1 cellular context compared by ENCODE assay signal in the genomic region with DNA sequence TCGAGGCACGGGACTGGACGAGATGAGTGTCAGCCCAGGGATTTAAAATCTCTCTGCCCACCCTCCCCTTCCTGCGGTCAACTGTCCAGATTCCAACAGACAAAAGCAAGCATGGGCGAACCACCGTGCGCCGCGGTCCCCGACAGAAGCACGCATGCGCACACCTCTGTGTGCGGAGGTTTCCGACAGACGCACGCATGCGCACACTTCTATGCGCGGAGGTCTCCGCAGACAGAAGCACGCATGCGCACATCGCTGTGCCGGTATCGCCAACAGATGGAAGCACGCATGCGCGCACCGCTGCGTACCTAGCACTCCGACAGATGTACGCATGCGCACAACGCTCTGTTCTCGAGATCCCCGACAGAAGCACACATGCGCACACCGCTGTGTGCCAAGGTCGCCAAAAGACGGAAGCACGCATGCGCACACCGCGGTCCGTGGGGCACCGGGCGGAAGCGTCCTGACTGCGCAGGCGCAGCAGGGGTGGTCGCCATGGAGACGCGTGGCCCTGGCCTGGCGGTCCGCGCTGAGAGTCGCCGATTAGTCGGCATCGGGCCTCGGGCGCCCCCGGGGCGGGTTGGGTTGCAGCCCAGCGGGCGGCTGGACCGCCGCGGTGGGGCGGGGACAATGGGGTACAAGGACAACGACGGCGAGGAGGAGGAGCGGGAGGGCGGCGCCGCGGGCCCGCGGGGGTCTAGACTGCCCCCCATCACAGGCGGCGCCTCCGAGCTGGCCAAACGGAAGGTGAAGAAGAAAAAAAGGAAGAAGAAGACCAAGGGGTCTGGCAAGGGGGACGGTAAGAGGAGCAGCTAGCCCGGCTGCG.
TF ChIP-seq lines count a peak whose summit lies in the region.

No MANE protein-coding gene starts in this region.

TF ChIP-seq in GM12878, 131 proteins besides CTCF, POLR2A, EP300 and RAD21 (continued from another document and continues in another):
- TF ChIP-seq, protein P1, sequence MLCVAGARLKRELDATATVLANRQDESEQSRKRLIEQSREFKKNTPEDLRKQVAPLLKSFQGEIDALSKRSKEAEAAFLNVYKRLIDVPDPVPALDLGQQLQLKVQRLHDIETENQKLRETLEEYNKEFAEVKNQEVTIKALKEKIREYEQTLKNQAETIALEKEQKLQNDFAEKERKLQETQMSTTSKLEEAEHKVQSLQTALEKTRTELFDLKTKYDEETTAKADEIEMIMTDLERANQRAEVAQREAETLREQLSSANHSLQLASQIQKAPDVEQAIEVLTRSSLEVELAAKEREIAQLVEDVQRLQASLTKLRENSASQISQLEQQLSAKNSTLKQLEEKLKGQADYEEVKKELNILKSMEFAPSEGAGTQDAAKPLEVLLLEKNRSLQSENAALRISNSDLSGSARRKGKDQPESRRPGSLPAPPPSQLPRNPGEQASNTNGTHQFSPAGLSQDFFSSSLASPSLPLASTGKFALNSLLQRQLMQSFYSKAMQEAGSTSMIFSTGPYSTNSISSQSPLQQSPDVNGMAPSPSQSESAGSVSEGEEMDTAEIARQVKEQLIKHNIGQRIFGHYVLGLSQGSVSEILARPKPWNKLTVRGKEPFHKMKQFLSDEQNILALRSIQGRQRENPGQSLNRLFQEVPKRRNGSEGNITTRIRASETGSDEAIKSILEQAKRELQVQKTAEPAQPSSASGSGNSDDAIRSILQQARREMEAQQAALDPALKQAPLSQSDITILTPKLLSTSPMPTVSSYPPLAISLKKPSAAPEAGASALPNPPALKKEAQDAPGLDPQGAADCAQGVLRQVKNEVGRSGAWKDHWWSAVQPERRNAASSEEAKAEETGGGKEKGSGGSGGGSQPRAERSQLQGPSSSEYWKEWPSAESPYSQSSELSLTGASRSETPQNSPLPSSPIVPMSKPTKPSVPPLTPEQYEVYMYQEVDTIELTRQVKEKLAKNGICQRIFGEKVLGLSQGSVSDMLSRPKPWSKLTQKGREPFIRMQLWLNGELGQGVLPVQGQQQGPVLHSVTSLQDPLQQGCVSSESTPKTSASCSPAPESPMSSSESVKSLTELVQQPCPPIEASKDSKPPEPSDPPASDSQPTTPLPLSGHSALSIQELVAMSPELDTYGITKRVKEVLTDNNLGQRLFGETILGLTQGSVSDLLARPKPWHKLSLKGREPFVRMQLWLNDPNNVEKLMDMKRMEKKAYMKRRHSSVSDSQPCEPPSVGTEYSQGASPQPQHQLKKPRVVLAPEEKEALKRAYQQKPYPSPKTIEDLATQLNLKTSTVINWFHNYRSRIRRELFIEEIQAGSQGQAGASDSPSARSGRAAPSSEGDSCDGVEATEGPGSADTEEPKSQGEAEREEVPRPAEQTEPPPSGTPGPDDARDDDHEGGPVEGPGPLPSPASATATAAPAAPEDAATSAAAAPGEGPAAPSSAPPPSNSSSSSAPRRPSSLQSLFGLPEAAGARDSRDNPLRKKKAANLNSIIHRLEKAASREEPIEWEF (IDR thresholded peaks at IDR 0.05; ENCODE audit: insufficient replicate concordance, low read depth, low read length): no peak
- TF ChIP-seq CHD1 (IDR thresholded peaks at IDR 0.05; ENCODE audit: low read depth, low read length): no peak
- TF ChIP-seq SPI1 (IDR thresholded peaks at IDR 0.05; ENCODE audit: borderline replicate concordance, insufficient read depth, low read depth, low read length): no peak
- TF ChIP-seq MYC (IDR thresholded peaks at IDR 0.05; ENCODE audit: insufficient read depth, insufficient read length, insufficient replicate concordance, low read length, severe bottlenecking): peak; percentile 63
- TF ChIP-seq EZH2 (IDR thresholded peaks at IDR 0.05; ENCODE audit: borderline replicate concordance, control insufficient read depth, low read depth, low read length): no peak
- TF ChIP-seq RFX5 (IDR thresholded peaks at IDR 0.05; ENCODE audit: low read depth, low read length): no peak
- no peak for TF ChIP-seq MEF2A (IDR thresholded peaks at IDR 0.05; ENCODE audit: insufficient read depth, low read depth, low read length)
- no peak for TF ChIP-seq KAT2A (conservative IDR thresholded peaks at IDR 0.05; ENCODE audit: control insufficient read depth, low read depth, low read length)
- no peak for TF ChIP-seq SMARCA5 (IDR thresholded peaks at IDR 0.05)
- TF ChIP-seq RB1 (IDR thresholded peaks at IDR 0.05; ENCODE audit: borderline replicate concordance): peak; percentile 35; the same call in 1 of the 2 replicates
- TF ChIP-seq NR2F1 (conservative IDR thresholded peaks at IDR 0.05): no peak
- no peak for TF ChIP-seq CEBPB (IDR thresholded peaks at IDR 0.05; ENCODE audit: borderline replicate concordance in 1 of 2, low read depth in 2 of 2, low read length in 2 of 2)
- no peak for TF ChIP-seq ZNF274 (IDR thresholded peaks at IDR 0.05; ENCODE audit: insufficient read depth, insufficient read length)
- peak; percentile 83 for TF ChIP-seq NRF1 (conservative IDR thresholded peaks at IDR 0.05; ENCODE audit: low read depth, low read length)
- TF ChIP-seq ZNF384 (IDR thresholded peaks at IDR 0.05; ENCODE audit: borderline replicate concordance, low read depth, low read length): no peak
- TF ChIP-seq SREBF1 (IDR thresholded peaks at IDR 0.05; ENCODE audit: low read length): no peak
- TF ChIP-seq, protein P2, sequence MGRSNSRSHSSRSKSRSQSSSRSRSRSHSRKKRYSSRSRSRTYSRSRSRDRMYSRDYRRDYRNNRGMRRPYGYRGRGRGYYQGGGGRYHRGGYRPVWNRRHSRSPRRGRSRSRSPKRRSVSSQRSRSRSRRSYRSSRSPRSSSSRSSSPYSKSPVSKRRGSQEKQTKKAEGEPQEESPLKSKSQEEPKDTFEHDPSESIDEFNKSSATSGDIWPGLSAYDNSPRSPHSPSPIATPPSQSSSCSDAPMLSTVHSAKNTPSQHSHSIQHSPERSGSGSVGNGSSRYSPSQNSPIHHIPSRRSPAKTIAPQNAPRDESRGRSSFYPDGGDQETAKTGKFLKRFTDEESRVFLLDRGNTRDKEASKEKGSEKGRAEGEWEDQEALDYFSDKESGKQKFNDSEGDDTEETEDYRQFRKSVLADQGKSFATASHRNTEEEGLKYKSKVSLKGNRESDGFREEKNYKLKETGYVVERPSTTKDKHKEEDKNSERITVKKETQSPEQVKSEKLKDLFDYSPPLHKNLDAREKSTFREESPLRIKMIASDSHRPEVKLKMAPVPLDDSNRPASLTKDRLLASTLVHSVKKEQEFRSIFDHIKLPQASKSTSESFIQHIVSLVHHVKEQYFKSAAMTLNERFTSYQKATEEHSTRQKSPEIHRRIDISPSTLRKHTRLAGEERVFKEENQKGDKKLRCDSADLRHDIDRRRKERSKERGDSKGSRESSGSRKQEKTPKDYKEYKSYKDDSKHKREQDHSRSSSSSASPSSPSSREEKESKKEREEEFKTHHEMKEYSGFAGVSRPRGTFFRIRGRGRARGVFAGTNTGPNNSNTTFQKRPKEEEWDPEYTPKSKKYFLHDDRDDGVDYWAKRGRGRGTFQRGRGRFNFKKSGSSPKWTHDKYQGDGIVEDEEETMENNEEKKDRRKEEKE (IDR thresholded peaks at IDR 0.05): no peak
- TF ChIP-seq, protein P3, sequence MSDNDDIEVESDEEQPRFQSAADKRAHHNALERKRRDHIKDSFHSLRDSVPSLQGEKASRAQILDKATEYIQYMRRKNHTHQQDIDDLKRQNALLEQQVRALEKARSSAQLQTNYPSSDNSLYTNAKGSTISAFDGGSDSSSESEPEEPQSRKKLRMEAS (IDR thresholded peaks at IDR 0.05; ENCODE audit: low read depth, low read length): peak; percentile 58
- peak in 1 of 2 experiments; percentile 28; a peak in 1 of 4 replicates for TF ChIP-seq BHLHE40 (IDR thresholded peaks at IDR 0.05; ENCODE audit: borderline replicate concordance in 1 of 2, low read depth in 2 of 2, low read length in 1 of 2)
- no peak for TF ChIP-seq WRNIP1 (IDR thresholded peaks at IDR 0.05; ENCODE audit: borderline replicate concordance, low read depth, low read length)
- TF ChIP-seq SP1 (IDR thresholded peaks at IDR 0.05; ENCODE audit: low read depth, low read length): no peak
- TF ChIP-seq, protein P4, sequence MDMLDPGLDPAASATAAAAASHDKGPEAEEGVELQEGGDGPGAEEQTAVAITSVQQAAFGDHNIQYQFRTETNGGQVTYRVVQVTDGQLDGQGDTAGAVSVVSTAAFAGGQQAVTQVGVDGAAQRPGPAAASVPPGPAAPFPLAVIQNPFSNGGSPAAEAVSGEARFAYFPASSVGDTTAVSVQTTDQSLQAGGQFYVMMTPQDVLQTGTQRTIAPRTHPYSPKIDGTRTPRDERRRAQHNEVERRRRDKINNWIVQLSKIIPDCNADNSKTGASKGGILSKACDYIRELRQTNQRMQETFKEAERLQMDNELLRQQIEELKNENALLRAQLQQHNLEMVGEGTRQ (IDR thresholded peaks at IDR 0.05; ENCODE audit: borderline replicate concordance, low read depth, low read length): no peak
- no peak for TF ChIP-seq FOS (IDR thresholded peaks at IDR 0.05; ENCODE audit: borderline replicate concordance, extremely low read depth, insufficient read length)
- no peak for TF ChIP-seq HDAC6 (IDR thresholded peaks at IDR 0.05; ENCODE audit: unreplicated experiment)
- no peak for TF ChIP-seq DPF2 (IDR thresholded peaks at IDR 0.05)
- no peak for TF ChIP-seq ZSCAN29 (IDR thresholded peaks at IDR 0.05)
- no peak for TF ChIP-seq STAT3 (IDR thresholded peaks at IDR 0.05; ENCODE audit: low read depth, low read length)
- TF ChIP-seq SUPT20H (IDR thresholded peaks at IDR 0.05; ENCODE audit: borderline replicate concordance, control insufficient read depth, low read depth, low read length): no peak
- TF ChIP-seq, protein P5, sequence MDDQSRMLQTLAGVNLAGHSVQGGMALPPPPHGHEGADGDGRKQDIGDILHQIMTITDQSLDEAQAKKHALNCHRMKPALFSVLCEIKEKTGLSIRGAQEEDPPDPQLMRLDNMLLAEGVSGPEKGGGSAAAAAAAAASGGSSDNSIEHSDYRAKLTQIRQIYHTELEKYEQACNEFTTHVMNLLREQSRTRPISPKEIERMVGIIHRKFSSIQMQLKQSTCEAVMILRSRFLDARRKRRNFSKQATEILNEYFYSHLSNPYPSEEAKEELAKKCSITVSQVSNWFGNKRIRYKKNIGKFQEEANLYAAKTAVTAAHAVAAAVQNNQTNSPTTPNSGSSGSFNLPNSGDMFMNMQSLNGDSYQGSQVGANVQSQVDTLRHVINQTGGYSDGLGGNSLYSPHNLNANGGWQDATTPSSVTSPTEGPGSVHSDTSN (IDR thresholded peaks at IDR 0.05; ENCODE audit: insufficient replicate concordance, low read depth, low read length): no peak
- no peak for TF ChIP-seq IKZF2 (IDR thresholded peaks at IDR 0.05)
- TF ChIP-seq, protein P6, sequence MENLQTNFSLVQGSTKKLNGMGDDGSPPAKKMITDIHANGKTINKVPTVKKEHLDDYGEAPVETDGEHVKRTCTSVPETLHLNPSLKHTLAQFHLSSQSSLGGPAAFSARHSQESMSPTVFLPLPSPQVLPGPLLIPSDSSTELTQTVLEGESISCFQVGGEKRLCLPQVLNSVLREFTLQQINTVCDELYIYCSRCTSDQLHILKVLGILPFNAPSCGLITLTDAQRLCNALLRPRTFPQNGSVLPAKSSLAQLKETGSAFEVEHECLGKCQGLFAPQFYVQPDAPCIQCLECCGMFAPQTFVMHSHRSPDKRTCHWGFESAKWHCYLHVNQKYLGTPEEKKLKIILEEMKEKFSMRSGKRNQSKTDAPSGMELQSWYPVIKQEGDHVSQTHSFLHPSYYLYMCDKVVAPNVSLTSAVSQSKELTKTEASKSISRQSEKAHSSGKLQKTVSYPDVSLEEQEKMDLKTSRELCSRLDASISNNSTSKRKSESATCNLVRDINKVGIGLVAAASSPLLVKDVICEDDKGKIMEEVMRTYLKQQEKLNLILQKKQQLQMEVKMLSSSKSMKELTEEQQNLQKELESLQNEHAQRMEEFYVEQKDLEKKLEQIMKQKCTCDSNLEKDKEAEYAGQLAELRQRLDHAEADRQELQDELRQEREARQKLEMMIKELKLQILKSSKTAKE (IDR thresholded peaks at IDR 0.05; ENCODE audit: low read depth, poor library complexity, severe bottlenecking): no peak
- TF ChIP-seq SIX5 (IDR thresholded peaks at IDR 0.05; ENCODE audit: low read depth, low read length, severe bottlenecking): no peak
- TF ChIP-seq, protein P7, sequence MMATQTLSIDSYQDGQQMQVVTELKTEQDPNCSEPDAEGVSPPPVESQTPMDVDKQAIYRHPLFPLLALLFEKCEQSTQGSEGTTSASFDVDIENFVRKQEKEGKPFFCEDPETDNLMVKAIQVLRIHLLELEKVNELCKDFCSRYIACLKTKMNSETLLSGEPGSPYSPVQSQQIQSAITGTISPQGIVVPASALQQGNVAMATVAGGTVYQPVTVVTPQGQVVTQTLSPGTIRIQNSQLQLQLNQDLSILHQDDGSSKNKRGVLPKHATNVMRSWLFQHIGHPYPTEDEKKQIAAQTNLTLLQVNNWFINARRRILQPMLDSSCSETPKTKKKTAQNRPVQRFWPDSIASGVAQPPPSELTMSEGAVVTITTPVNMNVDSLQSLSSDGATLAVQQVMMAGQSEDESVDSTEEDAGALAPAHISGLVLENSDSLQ (IDR thresholded peaks at IDR 0.05): no peak; the same call in 1 of the 2 replicates
- TF ChIP-seq BMI1 (IDR thresholded peaks at IDR 0.05; ENCODE audit: borderline replicate concordance): peak; percentile 95
- no peak for TF ChIP-seq TBL1XR1 (IDR thresholded peaks at IDR 0.05; ENCODE audit: low read depth, low read length)
- peak; percentile 79 for TF ChIP-seq HDGF (IDR thresholded peaks at IDR 0.05)
- no peak for TF ChIP-seq ASH2L (IDR thresholded peaks at IDR 0.05; ENCODE audit: borderline replicate concordance, low read depth)
- no peak for TF ChIP-seq HDAC2 (IDR thresholded peaks at IDR 0.05)
- peak; percentile 100 for TF ChIP-seq IKZF1 (conservative IDR thresholded peaks at IDR 0.05)
- TF ChIP-seq ESRRA (IDR thresholded peaks at IDR 0.05; ENCODE audit: low read length): no peak
- TF ChIP-seq SMAD5 (IDR thresholded peaks at IDR 0.05; ENCODE audit: low read depth): peak; percentile 78; the same call in 1 of the 2 replicates
- 0 out of 2 replicates have a peak, but pooled peaks have one; percentile 42 for TF ChIP-seq NBN (IDR thresholded peaks at IDR 0.05)
- TF ChIP-seq STAT1 (conservative IDR thresholded peaks at IDR 0.05): no peak
- no peak for TF ChIP-seq FOXM1 (IDR thresholded peaks at IDR 0.05; ENCODE audit: low read depth, low read length)
- TF ChIP-seq, protein P8, sequence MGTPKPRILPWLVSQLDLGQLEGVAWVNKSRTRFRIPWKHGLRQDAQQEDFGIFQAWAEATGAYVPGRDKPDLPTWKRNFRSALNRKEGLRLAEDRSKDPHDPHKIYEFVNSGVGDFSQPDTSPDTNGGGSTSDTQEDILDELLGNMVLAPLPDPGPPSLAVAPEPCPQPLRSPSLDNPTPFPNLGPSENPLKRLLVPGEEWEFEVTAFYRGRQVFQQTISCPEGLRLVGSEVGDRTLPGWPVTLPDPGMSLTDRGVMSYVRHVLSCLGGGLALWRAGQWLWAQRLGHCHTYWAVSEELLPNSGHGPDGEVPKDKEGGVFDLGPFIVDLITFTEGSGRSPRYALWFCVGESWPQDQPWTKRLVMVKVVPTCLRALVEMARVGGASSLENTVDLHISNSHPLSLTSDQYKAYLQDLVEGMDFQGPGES (IDR thresholded peaks at IDR 0.05): no peak
- no peak for TF ChIP-seq TCF7 (IDR thresholded peaks at IDR 0.05; ENCODE audit: borderline replicate concordance)
- TF ChIP-seq BACH1 (IDR thresholded peaks at IDR 0.05; ENCODE audit: borderline replicate concordance): peak; percentile 15; the same call in 1 of the 2 replicates
